In genomic region chr1:77100870-77101269, GRCh38 we compare ENCODE assay signal across 20 cellular contexts.
DNase-seq lines count a peak whose midpoint lies in the region; ATAC-seq and TF ChIP-seq lines count a peak whose summit lies in the region.
"Had no signal": no experiment of that assay in that cellular context is flagged by ENCODE, and none has a peak within 500 bp of the region (broad histone marks: within the 10 kb centered on the region; RNA-seq: fewer than 3 reads in every experiment).

No MANE protein-coding gene starts in this region.

- peak; percentile 26 for ATAC-seq in foreskin keratinocyte
- ATAC-seq in GM19328 (IDR thresholded peaks at IDR 0.05; ENCODE audit: unreplicated experiment): no peak
- ATAC-seq: A549, Panc1 had no signal

- DNase-seq in AG09309 (ENCODE audit: low read depth) (peak; percentile 2), HCEC 1CT (peak; percentile 37), amniotic epithelial cell (ENCODE audit: low read depth) (peak; percentile 3), foreskin keratinocyte (peak; percentile 11 to 43), SKM-1 (lab: John Stamatoyannopoulos, UW; ENCODE audit: unreplicated experiment) (no peak), foreskin melanocyte (no peak), NCI-H2227 (lab: John Stamatoyannopoulos, UW; ENCODE audit: unreplicated experiment) (no peak)
- DNase-seq: AML-193, COR-L47, MV-4-11, NCI-H1417, NCI-H187 treated with DMSO at 0.1 percent for 48 hours, NCI-H774, Right ventricle myocardium superior had no signal

- TF ChIP-seq CTCF in AG09309 (IDR thresholded peaks at IDR 0.05; ENCODE audit: control insufficient read depth, insufficient read depth, low read depth, low read length, missing control alignments): no peak
- TF ChIP-seq CTCF in foreskin keratinocyte (conservative IDR thresholded peaks at IDR 0.05): no peak

- H3K27me3 ChIP-seq in foreskin keratinocyte: no peaks in the 10 kb centered on the region

- no peak overlapping the region for H3K27ac ChIP-seq in foreskin keratinocyte
- H3K27ac ChIP-seq: A549, HL-60, SK-N-MC had no signal

- no peaks in the 10 kb centered on the region for H3K4me1 ChIP-seq in foreskin keratinocyte
- H3K4me1 ChIP-seq: A549, HAP-1 had no signal

- H3K4me3 ChIP-seq in AG09309 (ENCODE audit: control insufficient read depth, low read depth, low read length): no peak overlapping the region
- H3K4me3 ChIP-seq: A549, HAP-1, SK-N-MC had no signal

Comparison
In these comparisons a context has a peak if more than half of its experiments do, and no peak if none do; other contexts are left out.
1. DNase-seq: peak in AG09309 (single experiment), HCEC 1CT (single experiment), amniotic epithelial cell (single experiment) and foreskin keratinocyte (2 of 2); none in SKM-1 (single experiment), foreskin melanocyte (single experiment) and NCI-H2227 (single experiment).